ENCODE assay signal across 1 cellular context in the genomic region with DNA sequence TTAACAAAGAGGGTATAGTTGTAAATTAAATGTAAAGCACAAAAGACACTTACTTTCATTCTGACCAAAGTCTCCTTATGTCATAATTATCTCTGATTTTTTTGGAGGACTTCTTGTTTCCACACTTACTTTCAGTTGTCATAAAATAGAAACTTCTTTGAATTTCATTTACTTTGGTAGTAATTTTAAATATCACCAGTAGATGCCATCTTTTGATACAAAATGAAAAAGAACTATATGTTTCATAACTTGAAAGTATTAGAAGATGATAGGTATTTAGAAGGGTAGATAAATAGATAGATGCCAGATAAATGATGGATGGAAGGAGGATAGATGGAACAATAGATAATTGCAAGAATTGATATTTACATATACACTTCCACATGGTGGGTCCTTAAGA.
TF ChIP-seq lines count a peak whose summit lies in the region.

No MANE protein-coding gene starts in this region.

TF ChIP-seq in GM23338, 12 proteins besides CTCF, POLR2A, EP300 and RAD21:
- TF ChIP-seq, protein P1, sequence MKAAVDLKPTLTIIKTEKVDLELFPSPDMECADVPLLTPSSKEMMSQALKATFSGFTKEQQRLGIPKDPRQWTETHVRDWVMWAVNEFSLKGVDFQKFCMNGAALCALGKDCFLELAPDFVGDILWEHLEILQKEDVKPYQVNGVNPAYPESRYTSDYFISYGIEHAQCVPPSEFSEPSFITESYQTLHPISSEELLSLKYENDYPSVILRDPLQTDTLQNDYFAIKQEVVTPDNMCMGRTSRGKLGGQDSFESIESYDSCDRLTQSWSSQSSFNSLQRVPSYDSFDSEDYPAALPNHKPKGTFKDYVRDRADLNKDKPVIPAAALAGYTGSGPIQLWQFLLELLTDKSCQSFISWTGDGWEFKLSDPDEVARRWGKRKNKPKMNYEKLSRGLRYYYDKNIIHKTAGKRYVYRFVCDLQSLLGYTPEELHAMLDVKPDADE (IDR thresholded peaks at IDR 0.05): no peak
- no peak for TF ChIP-seq EZH2phosphoT487 (IDR thresholded peaks at IDR 0.05; ENCODE audit: unreplicated experiment)
- TF ChIP-seq JUNB (IDR thresholded peaks at IDR 0.05; ENCODE audit: unreplicated experiment): no peak
- TF ChIP-seq NANOG (IDR thresholded peaks at IDR 0.05; ENCODE audit: borderline replicate concordance): no peak
- no peak for TF ChIP-seq ZNF331 (CRISPR knock-in tag; IDR thresholded peaks at IDR 0.05; ENCODE audit: low read depth)
- no peak for TF ChIP-seq CREB1 (CRISPR knock-in tag; IDR thresholded peaks at IDR 0.05; ENCODE audit: low read depth)
- TF ChIP-seq, protein P2, sequence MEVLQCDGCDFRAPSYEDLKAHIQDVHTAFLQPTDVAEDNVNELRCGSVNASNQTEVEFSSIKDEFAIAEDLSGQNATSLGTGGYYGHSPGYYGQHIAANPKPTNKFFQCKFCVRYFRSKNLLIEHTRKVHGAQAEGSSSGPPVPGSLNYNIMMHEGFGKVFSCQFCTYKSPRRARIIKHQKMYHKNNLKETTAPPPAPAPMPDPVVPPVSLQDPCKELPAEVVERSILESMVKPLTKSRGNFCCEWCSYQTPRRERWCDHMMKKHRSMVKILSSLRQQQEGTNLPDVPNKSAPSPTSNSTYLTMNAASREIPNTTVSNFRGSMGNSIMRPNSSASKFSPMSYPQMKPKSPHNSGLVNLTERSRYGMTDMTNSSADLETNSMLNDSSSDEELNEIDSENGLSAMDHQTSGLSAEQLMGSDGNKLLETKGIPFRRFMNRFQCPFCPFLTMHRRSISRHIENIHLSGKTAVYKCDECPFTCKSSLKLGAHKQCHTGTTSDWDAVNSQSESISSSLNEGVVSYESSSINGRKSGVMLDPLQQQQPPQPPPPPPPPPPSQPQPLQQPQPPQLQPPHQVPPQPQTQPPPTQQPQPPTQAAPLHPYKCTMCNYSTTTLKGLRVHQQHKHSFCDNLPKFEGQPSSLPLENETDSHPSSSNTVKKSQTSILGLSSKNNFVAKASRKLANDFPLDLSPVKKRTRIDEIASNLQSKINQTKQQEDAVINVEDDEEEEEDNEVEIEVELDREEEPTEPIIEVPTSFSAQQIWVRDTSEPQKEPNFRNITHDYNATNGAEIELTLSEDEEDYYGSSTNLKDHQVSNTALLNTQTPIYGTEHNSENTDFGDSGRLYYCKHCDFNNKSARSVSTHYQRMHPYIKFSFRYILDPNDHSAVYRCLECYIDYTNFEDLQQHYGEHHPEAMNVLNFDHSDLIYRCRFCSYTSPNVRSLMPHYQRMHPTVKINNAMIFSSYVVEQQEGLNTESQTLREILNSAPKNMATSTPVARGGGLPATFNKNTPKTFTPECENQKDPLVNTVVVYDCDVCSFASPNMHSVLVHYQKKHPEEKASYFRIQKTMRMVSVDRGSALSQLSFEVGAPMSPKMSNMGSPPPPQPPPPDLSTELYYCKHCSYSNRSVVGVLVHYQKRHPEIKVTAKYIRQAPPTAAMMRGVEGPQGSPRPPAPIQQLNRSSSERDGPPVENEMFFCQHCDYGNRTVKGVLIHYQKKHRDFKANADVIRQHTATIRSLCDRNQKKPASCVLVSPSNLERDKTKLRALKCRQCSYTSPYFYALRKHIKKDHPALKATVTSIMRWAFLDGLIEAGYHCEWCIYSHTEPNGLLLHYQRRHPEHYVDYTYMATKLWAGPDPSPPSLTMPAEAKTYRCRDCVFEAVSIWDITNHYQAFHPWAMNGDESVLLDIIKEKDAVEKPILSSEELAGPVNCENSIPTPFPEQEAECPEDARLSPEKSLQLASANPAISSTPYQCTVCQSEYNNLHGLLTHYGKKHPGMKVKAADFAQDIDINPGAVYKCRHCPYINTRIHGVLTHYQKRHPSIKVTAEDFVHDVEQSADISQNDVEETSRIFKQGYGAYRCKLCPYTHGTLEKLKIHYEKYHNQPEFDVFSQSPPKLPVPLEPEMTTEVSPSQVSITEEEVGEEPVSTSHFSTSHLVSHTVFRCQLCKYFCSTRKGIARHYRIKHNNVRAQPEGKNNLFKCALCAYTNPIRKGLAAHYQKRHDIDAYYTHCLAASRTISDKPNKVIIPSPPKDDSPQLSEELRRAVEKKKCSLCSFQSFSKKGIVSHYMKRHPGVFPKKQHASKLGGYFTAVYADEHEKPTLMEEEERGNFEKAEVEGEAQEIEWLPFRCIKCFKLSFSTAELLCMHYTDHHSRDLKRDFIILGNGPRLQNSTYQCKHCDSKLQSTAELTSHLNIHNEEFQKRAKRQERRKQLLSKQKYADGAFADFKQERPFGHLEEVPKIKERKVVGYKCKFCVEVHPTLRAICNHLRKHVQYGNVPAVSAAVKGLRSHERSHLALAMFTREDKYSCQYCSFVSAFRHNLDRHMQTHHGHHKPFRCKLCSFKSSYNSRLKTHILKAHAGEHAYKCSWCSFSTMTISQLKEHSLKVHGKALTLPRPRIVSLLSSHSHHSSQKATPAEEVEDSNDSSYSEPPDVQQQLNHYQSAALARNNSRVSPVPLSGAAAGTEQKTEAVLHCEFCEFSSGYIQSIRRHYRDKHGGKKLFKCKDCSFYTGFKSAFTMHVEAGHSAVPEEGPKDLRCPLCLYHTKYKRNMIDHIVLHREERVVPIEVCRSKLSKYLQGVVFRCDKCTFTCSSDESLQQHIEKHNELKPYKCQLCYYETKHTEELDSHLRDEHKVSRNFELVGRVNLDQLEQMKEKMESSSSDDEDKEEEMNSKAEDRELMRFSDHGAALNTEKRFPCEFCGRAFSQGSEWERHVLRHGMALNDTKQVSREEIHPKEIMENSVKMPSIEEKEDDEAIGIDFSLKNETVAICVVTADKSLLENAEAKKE (CRISPR knock-in tag; IDR thresholded peaks at IDR 0.05): no peak
- no peak for TF ChIP-seq ZNF114 (CRISPR knock-in tag; IDR thresholded peaks at IDR 0.05)
- TF ChIP-seq, protein P3, sequence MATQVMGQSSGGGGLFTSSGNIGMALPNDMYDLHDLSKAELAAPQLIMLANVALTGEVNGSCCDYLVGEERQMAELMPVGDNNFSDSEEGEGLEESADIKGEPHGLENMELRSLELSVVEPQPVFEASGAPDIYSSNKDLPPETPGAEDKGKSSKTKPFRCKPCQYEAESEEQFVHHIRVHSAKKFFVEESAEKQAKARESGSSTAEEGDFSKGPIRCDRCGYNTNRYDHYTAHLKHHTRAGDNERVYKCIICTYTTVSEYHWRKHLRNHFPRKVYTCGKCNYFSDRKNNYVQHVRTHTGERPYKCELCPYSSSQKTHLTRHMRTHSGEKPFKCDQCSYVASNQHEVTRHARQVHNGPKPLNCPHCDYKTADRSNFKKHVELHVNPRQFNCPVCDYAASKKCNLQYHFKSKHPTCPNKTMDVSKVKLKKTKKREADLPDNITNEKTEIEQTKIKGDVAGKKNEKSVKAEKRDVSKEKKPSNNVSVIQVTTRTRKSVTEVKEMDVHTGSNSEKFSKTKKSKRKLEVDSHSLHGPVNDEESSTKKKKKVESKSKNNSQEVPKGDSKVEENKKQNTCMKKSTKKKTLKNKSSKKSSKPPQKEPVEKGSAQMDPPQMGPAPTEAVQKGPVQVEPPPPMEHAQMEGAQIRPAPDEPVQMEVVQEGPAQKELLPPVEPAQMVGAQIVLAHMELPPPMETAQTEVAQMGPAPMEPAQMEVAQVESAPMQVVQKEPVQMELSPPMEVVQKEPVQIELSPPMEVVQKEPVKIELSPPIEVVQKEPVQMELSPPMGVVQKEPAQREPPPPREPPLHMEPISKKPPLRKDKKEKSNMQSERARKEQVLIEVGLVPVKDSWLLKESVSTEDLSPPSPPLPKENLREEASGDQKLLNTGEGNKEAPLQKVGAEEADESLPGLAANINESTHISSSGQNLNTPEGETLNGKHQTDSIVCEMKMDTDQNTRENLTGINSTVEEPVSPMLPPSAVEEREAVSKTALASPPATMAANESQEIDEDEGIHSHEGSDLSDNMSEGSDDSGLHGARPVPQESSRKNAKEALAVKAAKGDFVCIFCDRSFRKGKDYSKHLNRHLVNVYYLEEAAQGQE (IDR thresholded peaks at IDR 0.05; ENCODE audit: unreplicated experiment): no peak
- no peak for TF ChIP-seq STAT1 (IDR thresholded peaks at IDR 0.05; ENCODE audit: unreplicated experiment)
- TF ChIP-seq POLR2AphosphoS5 (IDR thresholded peaks at IDR 0.05; ENCODE audit: low read depth): no peak
- no peak for TF ChIP-seq EZH2 (IDR thresholded peaks at IDR 0.05; ENCODE audit: low read depth, unreplicated experiment)
